Comparison of ENCODE assay signal across 8 cellular contexts in genomic region chr1:151613275-151613867, GRCh38. TPM values are rescaled to one million over a fixed set of nuclear protein-coding genes. Genes with fewer than 3 reads are reported as not detected.
DNase-seq lines count a peak whose midpoint lies in the region; ATAC-seq and TF ChIP-seq lines count a peak whose summit lies in the region.

No MANE protein-coding gene starts in this region.

- H3K27ac Mint-ChIP-seq in activated naive CD4-positive, alpha-beta T cell treated with anti-CD3 and anti-CD28 coated beads for 36 hours: peak overlapping the region; percentile 72
- H3K27ac Mint-ChIP-seq in type B pancreatic cell: peak overlapping the region; percentile 90

- H3K4me3 Mint-ChIP-seq in activated naive CD4-positive, alpha-beta T cell treated with anti-CD3 and anti-CD28 coated beads for 36 hours: peak overlapping the region; percentile 93
- H3K4me3 Mint-ChIP-seq in type B pancreatic cell: peak overlapping the region; percentile 97

- H3K4me3 ChIP-seq in adrenal gland: peak overlapping the region in 3 of 4 donors; percentile 64 to 99 (median 93)
- H3K4me3 ChIP-seq in right lobe of liver: peak overlapping the region in 2 of 3 donors; percentile 94 to 99

- CTCF ChIA-PET in activated naive CD4-positive, alpha-beta T cell treated with anti-CD3 and anti-CD28 coated beads for 36 hours (lab: Charles Lee): no interaction called here

- ATAC-seq in right lobe of liver: no peak
- no peak for ATAC-seq in HG03025 (IDR thresholded peaks at IDR 0.05; ENCODE audit: low FRiP score, unreplicated experiment)

- intact Hi-C loops in activated naive CD4-positive, alpha-beta T cell treated with anti-CD3 and anti-CD28 coated beads for 36 hours (cut with micrococcal nuclease): loop anchor here (5.0 to 10.0 kb wide), 5 partner anchors 156 to 424 kb away; partner anchors contain the start of genes PIP5K1A, POGZ, S100A11 and VPS72
- intact Hi-C loops in adrenal gland (cut with DNase I): no loop called here
- intact Hi-C loops in right lobe of liver (cut with DNase I): no loop called here

- peak overlapping the region in 1 of 5 donors; percentile 92 for H3K27ac ChIP-seq in adrenal gland
- H3K27ac ChIP-seq in right lobe of liver: no peak overlapping the region

- H3K36me3 Mint-ChIP-seq in activated naive CD4-positive, alpha-beta T cell treated with anti-CD3 and anti-CD28 coated beads for 36 hours (ENCODE audit: low read depth): peaks cover 4% of the 10 kb centered on the region
- H3K36me3 Mint-ChIP-seq in type B pancreatic cell: peaks cover 4% of the 10 kb centered on the region

- WGBS in adrenal gland, 4 donors: 39 to 57% (median 43%) methylated on average over 13 of the region's 13 CpGs
- WGBS in right lobe of liver (ENCODE audit: insufficient coverage, low coverage, low lambda C conversion rate, missing lambda C conversion rate): 71% methylated on average over 13 of the region's 13 CpGs

- TF ChIP-seq CTCF in adrenal gland (IDR thresholded peaks at IDR 0.05): no peak
- TF ChIP-seq CTCF in right lobe of liver (IDR thresholded peaks at IDR 0.05): no peak
- no peak for TF ChIP-seq CTCF in type B pancreatic cell (conservative IDR thresholded peaks at IDR 0.05)

- H3K9me3 ChIP-seq in adrenal gland (replicated peaks in 1 of 3): no peaks in the 10 kb centered on the region
- no peaks in the 10 kb centered on the region for H3K9me3 ChIP-seq in right lobe of liver

- peaks cover under 1% of the 10 kb centered on the region for H3K27me3 Mint-ChIP-seq in activated naive CD4-positive, alpha-beta T cell treated with anti-CD3 and anti-CD28 coated beads for 36 hours (ENCODE audit: low read depth)
- H3K27me3 Mint-ChIP-seq in type B pancreatic cell: no peaks in the 10 kb centered on the region

- peaks cover 10 to 47% of the 10 kb centered on the region in 2 donors for H3K4me1 ChIP-seq in adrenal gland (replicated peaks in 1 of 2)
- H3K4me1 ChIP-seq in right lobe of liver: peaks cover 0 to 21% (median 8%) of the 10 kb centered on the region in 4 donors

- H3K4me1 Mint-ChIP-seq in activated naive CD4-positive, alpha-beta T cell treated with anti-CD3 and anti-CD28 coated beads for 36 hours (ENCODE audit: low read depth): peaks cover 53% of the 10 kb centered on the region
- peaks cover 30% of the 10 kb centered on the region for H3K4me1 Mint-ChIP-seq in type B pancreatic cell (ENCODE audit: unreplicated experiment)

- no peaks in the 10 kb centered on the region for H3K36me3 ChIP-seq in adrenal gland (replicated peaks in 1 of 2)
- no peaks in the 10 kb centered on the region for H3K36me3 ChIP-seq in right lobe of liver

- H3K27me3 ChIP-seq in adrenal gland (no peaks in the 10 kb centered on the region), right lobe of liver (no peaks in the 10 kb centered on the region)

- no peak for DNase-seq in activated naive CD4-positive, alpha-beta T cell treated with anti-CD3 and anti-CD28 coated beads for 36 hours
- no peak for DNase-seq in activated naive CD4-positive, alpha-beta T cell treated with Interleukin-2 at 50 U/mL for 16 hours
- no peak for DNase-seq in adrenal gland
- DNase-seq in right lobe of liver: no peak
- DNase-seq in type B pancreatic cell (ENCODE audit: extremely low spot score, unreplicated experiment): no peak
- DNase-seq in Ammon's horn (ENCODE audit: low spot score): no peak
- no peak for DNase-seq in dedifferentiated amniotic fluid mesenchymal stem cell (ENCODE audit: extremely low spot score)

- no peaks in the 10 kb centered on the region for H3K9me3 Mint-ChIP-seq in activated naive CD4-positive, alpha-beta T cell treated with anti-CD3 and anti-CD28 coated beads for 36 hours
- H3K9me3 Mint-ChIP-seq in type B pancreatic cell: no peaks in the 10 kb centered on the region

- TF ChIP-seq POLR2A in adrenal gland (IDR thresholded peaks at IDR 0.05) (no peak), right lobe of liver (IDR thresholded peaks at IDR 0.05) (no peak)

RNA-seq across cellular contexts. Expression of gene SNX27, which starts 1.5 kb away (rescaled TPM):
- total RNA-seq in activated naive CD4-positive, alpha-beta T cell treated with anti-CD3 and anti-CD28 coated beads for 36 hours: 10 to 100 TPM; 22.9 to 23.6 TPM
- 10 to 100 TPM; 20.0 to 46.7 (median 33.3) TPM for total RNA-seq in adrenal gland
- polyA plus RNA-seq in adrenal gland: 10 to 100 TPM in 2 of 3 donors, 1 to 10 TPM in 1; 6.0 to 21.8 (median 10.9) TPM
- 10 to 100 TPM; 14.9 to 21.4 (median 16.9) TPM for total RNA-seq in right lobe of liver
- total RNA-seq in type B pancreatic cell (ENCODE audit: low replicate concordance): 33.1 and 40.7 TPM in 2 replicates
